In the genomic region with DNA sequence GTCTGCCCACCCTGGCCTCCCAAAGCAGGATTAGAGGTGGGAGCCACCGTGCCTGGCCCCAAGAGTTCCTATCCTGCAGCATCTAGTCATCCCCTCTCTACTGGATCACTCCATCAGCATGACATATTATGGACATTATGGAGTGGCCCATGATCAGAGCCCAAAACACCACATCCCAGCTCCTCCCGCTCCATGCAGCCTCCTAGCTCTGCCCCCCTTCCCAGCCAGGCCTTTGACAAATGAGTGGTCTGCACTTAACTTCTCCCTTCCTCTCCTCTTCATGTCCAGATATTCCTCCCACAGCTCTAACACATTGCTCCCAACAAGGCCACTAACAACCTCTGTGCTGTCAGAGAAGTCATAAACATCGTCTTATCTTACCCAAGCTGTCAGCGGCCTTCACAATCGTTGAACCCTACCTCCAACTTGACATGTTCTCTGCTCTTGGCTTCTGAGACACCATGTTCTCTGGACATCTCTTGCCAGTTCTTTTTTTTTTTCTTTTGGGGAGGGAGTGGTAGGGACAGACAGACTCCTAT, we compare ENCODE assay signal across 31 cellular contexts.
"Had no signal": no experiment of that assay in that cellular context is flagged by ENCODE, and none has a peak within 500 bp of the region (broad histone marks: within the 10 kb centered on the region; RNA-seq: fewer than 3 reads in every experiment).

No MANE protein-coding gene starts in this region.

- FAIRE-seq: astrocyte had no signal

- H3K4me1 Mint-ChIP-seq: activated CD4-positive, alpha-beta memory T cell treated with anti-CD3 and anti-CD28 coated beads, Interleukin-2, amount 10 ng/mL, durations not matched to agents 7 days and 5 days; activated CD8-positive, alpha-beta memory T cell treated with anti-CD3 and anti-CD28 coated beads, Interleukin-2, amount 10 ng/mL, durations not matched to agents 7 days and 5 days; activated naive CD4-positive, alpha-beta T cell treated with anti-CD3 and anti-CD28 coated beads, Interleukin-2, amount 10 ng/mL, durations not matched to agents 7 days and 5 days had no signal

- H3K36me3 ChIP-seq: breast epithelium, Peyer's patch, WERI-Rb-1 had no signal

- ATAC-seq: activated CD8-positive, alpha-beta memory T cell treated with anti-CD3 and anti-CD28 coated beads, Interleukin-2, amount 10 ng/mL, durations not matched to agents 7 days and 5 days; body of pancreas; PC-3 had no signal

- H3K4me1 ChIP-seq: body of pancreas, breast epithelium, Peyer's patch had no signal

- DNase-seq: activated CD4-positive, alpha-beta memory T cell treated with anti-CD3 and anti-CD28 coated beads, Interleukin-2, amount 10 ng/mL, durations not matched to agents 7 days and 5 days; activated CD4-positive, alpha-beta T cell treated with anti-CD3 and anti-CD28 coated beads for 1 hour; activated CD4-positive, alpha-beta T cell treated with anti-CD3 and anti-CD28 coated beads for 48 hours; activated CD4-positive, CD25-positive, alpha-beta regulatory T cell; activated CD8-positive, alpha-beta memory T cell treated with anti-CD3 and anti-CD28 coated beads for 24 hours; activated CD8-positive, alpha-beta memory T cell treated with anti-CD3 and anti-CD28 coated beads, Interleukin-2, amount 10 ng/mL, durations not matched to agents 7 days and 5 days; activated CD8-positive, alpha-beta memory T cell treated with anti-CD3 and anti-CD28 coated beads, Interleukin-2, amount 50 U/mL, for 48 hours; activated effector memory CD4-positive, alpha-beta T cell treated with Interleukin-2 at 50 U/mL for 16 hours; activated naive CD4-positive, alpha-beta T cell treated with anti-CD3 and anti-CD28 coated beads, Interleukin-2, amount 10 ng/mL, durations not matched to agents 7 days and 5 days; activated T-cell treated with anti-CD3 and anti-CD28 coated beads, Interleukin-2, amount 50 U/mL, for 48 hours; body of pancreas; central memory CD4-positive, alpha-beta T cell; NCI-H1092 treated with DMSO at 0.1 percent for 48 hours; NCI-H1417; NCI-H146; NCI-H187; NCI-H2029 treated with DMSO at 0.1 percent for 48 hours; NCI-H2107; NCI-H2171; NCI-H510A; NCI-H526; NCI-H748 treated with DMSO at 0.1 percent for 48 hours; NK-92 treated with Interleukin-12 subunit alpha and Interleukin-12 subunit beta, amount 100 ng/mL, for 24 hours; PC-3; Peyer's patch; RPMI8226; T1000; WERI-Rb-1 had no signal

- H3K4me3 ChIP-seq: body of pancreas, breast epithelium, Peyer's patch had no signal

- H3K36me3 Mint-ChIP-seq: activated CD8-positive, alpha-beta memory T cell treated with anti-CD3 and anti-CD28 coated beads, Interleukin-2, amount 10 ng/mL, durations not matched to agents 7 days and 5 days; activated naive CD4-positive, alpha-beta T cell treated with anti-CD3 and anti-CD28 coated beads, Interleukin-2, amount 10 ng/mL, durations not matched to agents 7 days and 5 days; activated naive CD8-positive, alpha-beta T cell had no signal

- H3K27me3 Mint-ChIP-seq: activated CD8-positive, alpha-beta memory T cell treated with anti-CD3 and anti-CD28 coated beads, Interleukin-2, amount 10 ng/mL, durations not matched to agents 7 days and 5 days; activated naive CD4-positive, alpha-beta T cell treated with anti-CD3 and anti-CD28 coated beads, Interleukin-2, amount 10 ng/mL, durations not matched to agents 7 days and 5 days had no signal

- H3K27ac Mint-ChIP-seq: activated CD4-positive, alpha-beta memory T cell treated with anti-CD3 and anti-CD28 coated beads, Interleukin-2, amount 10 ng/mL, durations not matched to agents 7 days and 5 days; activated CD8-positive, alpha-beta memory T cell treated with anti-CD3 and anti-CD28 coated beads, Interleukin-2, amount 10 ng/mL, durations not matched to agents 7 days and 5 days; activated naive CD4-positive, alpha-beta T cell treated with anti-CD3 and anti-CD28 coated beads, Interleukin-2, amount 10 ng/mL, durations not matched to agents 7 days and 5 days; activated naive CD8-positive, alpha-beta T cell had no signal

- H3K4me3 Mint-ChIP-seq: activated CD4-positive, alpha-beta memory T cell treated with anti-CD3 and anti-CD28 coated beads, Interleukin-2, amount 10 ng/mL, durations not matched to agents 7 days and 5 days; activated CD8-positive, alpha-beta memory T cell treated with anti-CD3 and anti-CD28 coated beads, Interleukin-2, amount 10 ng/mL, durations not matched to agents 7 days and 5 days; activated naive CD4-positive, alpha-beta T cell treated with anti-CD3 and anti-CD28 coated beads, Interleukin-2, amount 10 ng/mL, durations not matched to agents 7 days and 5 days; activated naive CD8-positive, alpha-beta T cell had no signal

- H3K27me3 ChIP-seq: body of pancreas, breast epithelium, Peyer's patch had no signal

- H3K9me3 Mint-ChIP-seq: activated naive CD4-positive, alpha-beta T cell treated with anti-CD3 and anti-CD28 coated beads, Interleukin-2, amount 10 ng/mL, durations not matched to agents 7 days and 5 days had no signal

- H3K9me3 ChIP-seq: body of pancreas, breast epithelium, Peyer's patch had no signal

- H3K27ac ChIP-seq: body of pancreas, breast epithelium, Peyer's patch, WERI-Rb-1 had no signal
